19 cellular contexts compared by ENCODE assay signal in genomic region chr6:130655586-130655985, GRCh38.
"Had no signal": no experiment of that assay in that cellular context is flagged by ENCODE, and none has a peak within 500 bp of the region (broad histone marks: within the 10 kb centered on the region; RNA-seq: fewer than 3 reads in every experiment).

No MANE protein-coding gene starts in this region.

- H3K27ac Mint-ChIP-seq: activated CD4-positive, alpha-beta memory T cell treated with anti-CD3 and anti-CD28 coated beads for 36 hours; activated naive CD4-positive, alpha-beta T cell treated with anti-CD3 and anti-CD28 coated beads, Interleukin-2, amount 50 U/mL, for 24 hours; natural killer cell; stimulated activated naive B cell treated with anti-CD40 and anti-IgM and Interleukin-4, amounts not matched to agents 10 μg/mL and 1 μg/mL and 100 μg/mL, for 72 hours had no signal

- H3K4me3 ChIP-seq: hepatocyte, left ventricle myocardium inferior, sigmoid colon, transverse colon had no signal

- H3K9me3 Mint-ChIP-seq: activated CD4-positive, alpha-beta memory T cell treated with anti-CD3 and anti-CD28 coated beads for 36 hours; activated naive CD4-positive, alpha-beta T cell treated with anti-CD3 and anti-CD28 coated beads, Interleukin-2, amount 50 U/mL, for 24 hours; stimulated activated naive B cell treated with anti-CD40 and anti-IgM and Interleukin-4, amounts not matched to agents 10 μg/mL and 1 μg/mL and 100 μg/mL, for 72 hours had no signal

- H3K27ac ChIP-seq: epithelial cell of prostate, hepatocyte, left ventricle myocardium inferior, sigmoid colon, transverse colon had no signal

- H2AFZ ChIP-seq: hepatocyte had no signal

- H3K4me1 ChIP-seq: left ventricle myocardium inferior, sigmoid colon, transverse colon had no signal

- H3K9me3 ChIP-seq: left ventricle myocardium inferior, sigmoid colon, transverse colon had no signal

- H3K27me3 ChIP-seq: hepatocyte, sigmoid colon, transverse colon had no signal

- H3K27me3 Mint-ChIP-seq: activated CD4-positive, alpha-beta memory T cell treated with anti-CD3 and anti-CD28 coated beads for 36 hours; activated naive CD4-positive, alpha-beta T cell treated with anti-CD3 and anti-CD28 coated beads, Interleukin-2, amount 50 U/mL, for 24 hours had no signal

- H3K36me3 Mint-ChIP-seq: activated CD4-positive, alpha-beta memory T cell treated with anti-CD3 and anti-CD28 coated beads for 36 hours; natural killer cell; stimulated activated naive B cell treated with anti-CD40 and anti-IgM and Interleukin-4, amounts not matched to agents 10 μg/mL and 1 μg/mL and 100 μg/mL, for 72 hours had no signal

- DNase-seq: activated CD4-positive, alpha-beta memory T cell treated with anti-CD3 and anti-CD28 coated beads for 36 hours; activated CD4-positive, alpha-beta T cell treated with anti-CD3 and anti-CD28 coated beads for 48 hours; activated gamma-delta T cell; cortex of kidney; foreskin melanocyte; glutamatergic neuron; left ventricle myocardium inferior; mammary epithelial cell; midbrain; natural killer cell; sigmoid colon; stimulated activated CD4-positive, alpha-beta T cell treated with anti-CD3 and anti-CD28 coated beads, Interleukin-2, amount 100 ng/mL, for 48 hours; stimulated activated CD8-positive, alpha-beta memory T cell treated with anti-CD3 and anti-CD28 coated beads, Interleukin-4, amount 100 ng/mL, for 48 hours; stimulated activated naive B cell treated with anti-CD40 and anti-IgM and Interleukin-4, amounts not matched to agents 10 μg/mL and 1 μg/mL and 100 μg/mL, for 72 hours; T-helper 2 cell; transverse colon had no signal

- H3K4me1 Mint-ChIP-seq: stimulated activated naive B cell treated with anti-CD40 and anti-IgM and Interleukin-4, amounts not matched to agents 10 μg/mL and 1 μg/mL and 100 μg/mL, for 72 hours had no signal

- H3K36me3 ChIP-seq: left ventricle myocardium inferior, sigmoid colon, transverse colon had no signal

- H3K4me2 ChIP-seq: hepatocyte had no signal

- H3K4me3 Mint-ChIP-seq: activated CD4-positive, alpha-beta memory T cell treated with anti-CD3 and anti-CD28 coated beads for 36 hours; activated naive CD4-positive, alpha-beta T cell treated with anti-CD3 and anti-CD28 coated beads, Interleukin-2, amount 50 U/mL, for 24 hours; natural killer cell; stimulated activated naive B cell treated with anti-CD40 and anti-IgM and Interleukin-4, amounts not matched to agents 10 μg/mL and 1 μg/mL and 100 μg/mL, for 72 hours had no signal
